ENCODE assay signal across 12 cellular contexts in the genomic region with DNA sequence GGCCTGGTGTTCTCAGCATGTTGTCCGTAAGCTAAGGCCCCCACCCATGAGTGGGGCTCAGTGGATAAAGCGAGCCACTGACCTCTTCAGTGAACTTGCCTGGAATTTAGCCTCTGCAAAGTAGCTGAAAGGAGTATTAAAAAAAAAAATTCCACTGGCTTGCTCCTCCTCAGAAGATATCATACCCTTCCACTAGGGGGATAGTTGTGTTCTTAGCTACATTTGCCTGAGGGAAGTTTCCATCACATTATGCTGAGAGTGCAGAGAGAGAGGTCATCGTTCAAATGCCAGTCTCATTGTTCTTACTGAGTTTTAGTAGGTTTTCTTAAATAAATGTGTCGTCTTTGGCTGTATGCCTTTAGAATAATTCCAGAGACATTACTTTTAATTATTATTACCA.
A peak's percentile ranks its signal among the peaks of the same experiment; 100 is the strongest.
DNase-seq lines count a peak whose midpoint lies in the region; ATAC-seq, FAIRE-seq and TF ChIP-seq lines count a peak whose summit lies in the region.
"Had no signal": no experiment of that assay in that cellular context is flagged by ENCODE, and none has a peak within 500 bp of the region (broad histone marks: within the 10 kb centered on the region; RNA-seq: fewer than 3 reads in every experiment).

No MANE protein-coding gene starts in this region.

- no peak overlapping the region for H4K5ac ChIP-seq in H1 (ENCODE audit: insufficient read length, low read depth, low read length)

- H2BK20ac ChIP-seq in H1 (ENCODE audit: low read length): no peak overlapping the region

- CTCF ChIA-PET in H1 (lab: Charles Lee; ENCODE audit: partially characterized antibody): interaction anchor here (0.6 to 1.7 kb wide), 15 partner anchors 9 to 1110 kb away, joined by 3 to 5 read pairs (median 3); no protein-coding TSS in a partner anchor

- H3K27me3 ChIP-seq in H1 (replicated peaks in 1 of 4; ENCODE audit: control insufficient read depth in 3 of 4, extremely low read depth in 1 of 4, insufficient read depth in 3 of 4, low read length in 3 of 4): no peaks in the 10 kb centered on the region
- H3K27me3 ChIP-seq: BLaER1 had no signal

- H3K27ac ChIP-seq in 22Rv1 (no peak overlapping the region), H1 (ENCODE audit: low read depth, low read length) (no peak overlapping the region)
- H3K27ac ChIP-seq: BLaER1 had no signal

- POLR2A ChIA-PET in H1 (lab: Charles Lee; ENCODE audit: partially characterized antibody): no interaction called here

- peak overlapping the region; percentile 67; the same call in 1 of the 2 replicates for H2AFZ ChIP-seq in H1 (ENCODE audit: low read length)

- no peaks in the 10 kb centered on the region for H3K4me1 ChIP-seq in H1 (replicated peaks in 1 of 4; ENCODE audit: control insufficient read depth in 3 of 4, insufficient read depth in 4 of 4, low read length in 3 of 4)
- H3K4me1 ChIP-seq: BLaER1 had no signal

- no peak overlapping the region for H2BK15ac ChIP-seq in H1 (ENCODE audit: low read length)

- H3K14ac ChIP-seq in H1 (ENCODE audit: insufficient read length): no peak overlapping the region

- TF ChIP-seq CTCF in 22Rv1 (IDR thresholded peaks at IDR 0.05): peak; percentile 48
- TF ChIP-seq CTCF in H1 (IDR thresholded peaks at IDR 0.05; ENCODE audit: control extremely low read depth in 1 of 3, insufficient read depth in 1 of 3, low read depth in 1 of 3, low read length in 3 of 3): peak in 2 of 3 experiments; percentile 37 to 58; a peak in 2 of 4 replicates

- DNase-seq in NCI-H526 (lab: John Stamatoyannopoulos, UW): peak; percentile 48 to 74
- peak in 1 of 2 experiments; percentile 3 for DNase-seq in H1 (ENCODE audit: low read depth in 1 of 2, low spot score in 2 of 2)
- no peak for DNase-seq in DMS114 treated with DMSO at 0.1 percent for 48 hours (lab: John Stamatoyannopoulos, UW; ENCODE audit: unreplicated experiment)
- DNase-seq in NCI-H2029 treated with DMSO at 0.1 percent for 48 hours (lab: John Stamatoyannopoulos, UW): no peak
- no peak for DNase-seq in ecto neural progenitor cell (ENCODE audit: low spot score)
- DNase-seq: activated CD4-positive, alpha-beta memory T cell treated with anti-CD3 and anti-CD28 coated beads for 36 hours; aorta; IMR-90 had no signal

- H3K9ac ChIP-seq in H1 (replicated peaks in 1 of 4; ENCODE audit: extremely low read depth in 1 of 4, low read depth in 3 of 4, low read length in 3 of 4): no peak overlapping the region
- H3K9ac ChIP-seq: BLaER1 had no signal

- no peak overlapping the region for H2BK120ac ChIP-seq in H1 (replicated peaks; ENCODE audit: low read depth, low read length)

- H4K20me1 ChIP-seq in H1 (replicated peaks in 1 of 2; ENCODE audit: control insufficient read depth in 1 of 2, insufficient read depth in 2 of 2, low read length in 2 of 2): no peaks in the 10 kb centered on the region
- H4K20me1 ChIP-seq: BLaER1 had no signal

- no peak overlapping the region for H3K56ac ChIP-seq in H1 (replicated peaks; ENCODE audit: insufficient read length, low read depth, low read length)

- H3K23ac ChIP-seq in H1 (ENCODE audit: insufficient read length): no peak overlapping the region

- TF ChIP-seq RAD21 in H1 (IDR thresholded peaks at IDR 0.05 in 1 of 2, conservative IDR thresholded peaks at IDR 0.05 in 1 of 2; ENCODE audit: low read depth in 2 of 2, low read length in 2 of 2): peak; percentile 59 to 65

- no peak overlapping the region for H3K18ac ChIP-seq in H1 (ENCODE audit: extremely low read depth, low read length)

- no peaks in the 10 kb centered on the region for H3K9me3 ChIP-seq in H1 (ENCODE audit: insufficient read depth in 2 of 2, low read depth in 1 of 2, low read length in 1 of 2)

- no peak overlapping the region for H4K8ac ChIP-seq in H1 (ENCODE audit: extremely low read depth, insufficient read depth, low read length)

- H3K79me2 ChIP-seq in H1 (ENCODE audit: control insufficient read depth in 1 of 2, insufficient read depth in 2 of 2, low read length in 2 of 2): no peaks in the 10 kb centered on the region

- peak; percentile 49 for ATAC-seq in GM18519 (IDR thresholded peaks at IDR 0.05; ENCODE audit: low FRiP score, unreplicated experiment)
- no peak for ATAC-seq in GM21367 (IDR thresholded peaks at IDR 0.05; ENCODE audit: unreplicated experiment)

- no peak for TF ChIP-seq EP300 in H1 (IDR thresholded peaks at IDR 0.05; ENCODE audit: borderline replicate concordance in 1 of 2, low read depth in 2 of 2, low read length in 2 of 2)

- no peak overlapping the region for H4K91ac ChIP-seq in H1 (replicated peaks; ENCODE audit: insufficient read length, low read length)

- no peaks in the 10 kb centered on the region for H3K79me1 ChIP-seq in H1 (ENCODE audit: low read depth, low read length)

- no peak for TF ChIP-seq POLR2A in H1 (IDR thresholded peaks at IDR 0.05; ENCODE audit: control extremely low read depth in 1 of 2, low read depth in 2 of 2, low read length in 2 of 2)

- H3K4ac ChIP-seq in H1 (replicated peaks; ENCODE audit: insufficient read length, low read depth, low read length): no peak overlapping the region

- H2BK5ac ChIP-seq in H1 (ENCODE audit: low read depth, low read length): no peak overlapping the region

- no peak overlapping the region for H2BK12ac ChIP-seq in H1 (ENCODE audit: low read depth, low read length)

- H3K4me3 ChIP-seq in H1 (ENCODE audit: extremely low read depth in 1 of 4, insufficient read depth in 2 of 4, low read depth in 3 of 4, low read length in 4 of 4): no peak overlapping the region
- H3K4me3 ChIP-seq: BLaER1 had no signal

- 59% methylated on average over 4 of the region's 4 CpGs; no CpG with 5 or more reads in 1 of the 2 experiments for WGBS in H1 (ENCODE audit: extremely low coverage in 1 of 2, insufficient coverage in 1 of 2, insufficient read length in 1 of 2, insufficient replicate concordance in 2 of 2, low coverage in 1 of 2, low lambda C conversion rate in 2 of 2, missing lambda C conversion rate in 1 of 2), 2 experiments

- no peak overlapping the region for H2AK5ac ChIP-seq in H1 (ENCODE audit: low read depth, low read length)

- H3K23me2 ChIP-seq in H1 (ENCODE audit: low read depth, low read length): no peaks in the 10 kb centered on the region

- no peak overlapping the region for H3K4me2 ChIP-seq in H1 (ENCODE audit: insufficient read depth in 1 of 2, low read depth in 2 of 2, low read length in 2 of 2)
- H3K4me2 ChIP-seq: BLaER1 had no signal

- no peaks in the 10 kb centered on the region for H3K36me3 ChIP-seq in H1 (ENCODE audit: control insufficient read depth in 2 of 4, insufficient read depth in 4 of 4, low read length in 3 of 4)
- H3K36me3 ChIP-seq: BLaER1 had no signal

- FAIRE-seq in H1 (lab: Jason Lieb, UNC): no peak

TF ChIP-seq in H1, 55 proteins besides CTCF, POLR2A, EP300 and RAD21:
- TF ChIP-seq SIX5 (IDR thresholded peaks at IDR 0.05; ENCODE audit: low read depth, low read length): no peak
- peak; percentile 56 for TF ChIP-seq TEAD4 (IDR thresholded peaks at IDR 0.05; ENCODE audit: low read depth, low read length)

Comparison
In these comparisons a context has a peak if more than half of its experiments do, and no peak if none do; other contexts are left out.
1. DNase-seq: peak in NCI-H526 (2 of 2); none in DMS114 treated with DMSO at 0.1 percent for 48 hours (single experiment), NCI-H2029 treated with DMSO at 0.1 percent for 48 hours (single experiment) and ecto neural progenitor cell (single experiment).